1 cellular context compared by ENCODE assay signal in genomic region chr6:112145080-112145573, GRCh38.
TF ChIP-seq lines count a peak whose summit lies in the region.

No MANE protein-coding gene starts in this region.

TF ChIP-seq in HepG2, 621 proteins besides CTCF, POLR2A, EP300 and RAD21 (continued from another document and continues in another):
- TF ChIP-seq HDAC2 (CRISPR knock-in tag; IDR thresholded peaks at IDR 0.05) (peak; percentile 36), SALL1 (CRISPR knock-in tag; IDR thresholded peaks at IDR 0.05) (peak; percentile 64), ZBTB44 (CRISPR knock-in tag; IDR thresholded peaks at IDR 0.05) (no peak), POLR2AphosphoS2 (IDR thresholded peaks at IDR 0.05; ENCODE audit: low read depth, low read length) (no peak), SETDB1 (CRISPR knock-in tag; IDR thresholded peaks at IDR 0.05; ENCODE audit: borderline replicate concordance) (no peak), HES4 (CRISPR knock-in tag; IDR thresholded peaks at IDR 0.05; ENCODE audit: borderline replicate concordance) (no peak), SOX5 (CRISPR knock-in tag; IDR thresholded peaks at IDR 0.05; ENCODE audit: borderline replicate concordance) (peak; percentile 95), BRCA1 (CRISPR knock-in tag; IDR thresholded peaks at IDR 0.05) (no peak), ZNF329 (CRISPR knock-in tag; IDR thresholded peaks at IDR 0.05; ENCODE audit: low read depth) (no peak), MNT (IDR thresholded peaks at IDR 0.05) (no peak), ZNF709 (CRISPR knock-in tag; IDR thresholded peaks at IDR 0.05) (no peak), ZMYM4 (CRISPR knock-in tag; IDR thresholded peaks at IDR 0.05) (peak; percentile 43; the same call in 1 of the 2 replicates), SNAPC5 (CRISPR knock-in tag; IDR thresholded peaks at IDR 0.05; ENCODE audit: borderline replicate concordance) (peak; percentile 35; the same call in 1 of the 2 replicates), ZBTB46 (CRISPR knock-in tag; IDR thresholded peaks at IDR 0.05; ENCODE audit: borderline replicate concordance) (no peak), CBX5 (CRISPR knock-in tag; IDR thresholded peaks at IDR 0.05; ENCODE audit: borderline replicate concordance) (peak; percentile 54; the same call in 1 of the 2 replicates), HMG20A (CRISPR knock-in tag; IDR thresholded peaks at IDR 0.05; ENCODE audit: borderline replicate concordance) (peak; percentile 56; the same call in 1 of the 2 replicates), SAP130 (CRISPR knock-in tag; IDR thresholded peaks at IDR 0.05; ENCODE audit: low read depth) (no peak; the same call in 1 of the 2 replicates), YEATS4 (CRISPR knock-in tag; IDR thresholded peaks at IDR 0.05; ENCODE audit: borderline replicate concordance) (no peak), KDM5B (CRISPR knock-in tag; IDR thresholded peaks at IDR 0.05; ENCODE audit: borderline replicate concordance) (peak; percentile 29; the same call in 1 of the 2 replicates), GPN1 (CRISPR knock-in tag; IDR thresholded peaks at IDR 0.05; ENCODE audit: borderline replicate concordance) (no peak), REPIN1 (CRISPR knock-in tag; IDR thresholded peaks at IDR 0.05; ENCODE audit: borderline replicate concordance, low read depth) (0 out of 2 replicates have a peak, but pooled peaks have one; percentile 40), ZNF691 (CRISPR knock-in tag; IDR thresholded peaks at IDR 0.05; ENCODE audit: borderline replicate concordance, low read depth) (0 out of 2 replicates have a peak, but pooled peaks have one; percentile 25), ZNF547 (CRISPR knock-in tag; IDR thresholded peaks at IDR 0.05) (no peak), MXI1 (IDR thresholded peaks at IDR 0.05; ENCODE audit: borderline replicate concordance, low read depth, low read length) (no peak), DMTF1 (CRISPR knock-in tag; IDR thresholded peaks at IDR 0.05) (no peak), ETV6 (CRISPR knock-in tag; conservative IDR thresholded peaks at IDR 0.05) (no peak), HNF1B (CRISPR knock-in tag; IDR thresholded peaks at IDR 0.05) (0 out of 2 replicates have a peak, but pooled peaks have one; percentile 45), RBFOX2 (IDR thresholded peaks at IDR 0.05; ENCODE audit: low read depth, low read length) (no peak), KLF6 (CRISPR knock-in tag; IDR thresholded peaks at IDR 0.05) (no peak), NR0B2 (CRISPR knock-in tag; IDR thresholded peaks at IDR 0.05) (no peak), AGO2 (optimal IDR thresholded peaks at IDR 0.05; ENCODE audit: low read depth, low read length) (no peak), SKIL (CRISPR knock-in tag; IDR thresholded peaks at IDR 0.05; ENCODE audit: borderline replicate concordance) (no peak), ZNF44 (CRISPR knock-in tag; IDR thresholded peaks at IDR 0.05) (no peak), TEAD3 (CRISPR knock-in tag; optimal IDR thresholded peaks at IDR 0.05; ENCODE audit: borderline replicate concordance) (peak; percentile 56), KLF9 (CRISPR knock-in tag; IDR thresholded peaks at IDR 0.05; ENCODE audit: low read depth) (no peak), ZNF501 (CRISPR knock-in tag; IDR thresholded peaks at IDR 0.05) (no peak), TMF1 (CRISPR knock-in tag; IDR thresholded peaks at IDR 0.05; ENCODE audit: low read depth) (0 out of 2 replicates have a peak, but pooled peaks have one; percentile 22), ZNF12 (CRISPR knock-in tag; IDR thresholded peaks at IDR 0.05) (no peak), NFKBIZ (CRISPR knock-in tag; IDR thresholded peaks at IDR 0.05) (no peak), DNMT1 (CRISPR knock-in tag; IDR thresholded peaks at IDR 0.05) (0 out of 2 replicates have a peak, but pooled peaks have one; percentile 54), ZFP36L2 (CRISPR knock-in tag; IDR thresholded peaks at IDR 0.05) (no peak), ZNF350 (CRISPR knock-in tag; IDR thresholded peaks at IDR 0.05; ENCODE audit: borderline replicate concordance, low read depth) (peak; percentile 63; the same call in 1 of the 2 replicates), USF2 (IDR thresholded peaks at IDR 0.05; ENCODE audit: low read depth, low read length) (no peak), USF2 (CRISPR knock-in tag; IDR thresholded peaks at IDR 0.05; ENCODE audit: borderline replicate concordance) (no peak), ZFP91 (CRISPR knock-in tag; IDR thresholded peaks at IDR 0.05; ENCODE audit: borderline replicate concordance) (peak; percentile 37; the same call in 1 of the 2 replicates), ZNF354B (CRISPR knock-in tag; IDR thresholded peaks at IDR 0.05) (no peak)
